ENCODE assay signal across 10 cellular contexts in genomic region chr18:50806208-50806616, GRCh38. TPM values are rescaled to one million over a fixed set of nuclear protein-coding genes. Genes with fewer than 3 reads are reported as not detected.
DNase-seq lines count a peak whose midpoint lies in the region; ATAC-seq and TF ChIP-seq lines count a peak whose summit lies in the region.
"Had no signal": no experiment of that assay in that cellular context is flagged by ENCODE, and none has a peak within 500 bp of the region (broad histone marks: within the 10 kb centered on the region; RNA-seq: fewer than 3 reads in every experiment).

No MANE protein-coding gene starts in this region.

- H3K9me3 ChIP-seq in right atrium auricular region (no peaks in the 10 kb centered on the region), aorta (ENCODE audit: control insufficient read depth, low read length) (no peaks in the 10 kb centered on the region), colonic mucosa (no peaks in the 10 kb centered on the region), PC-9 (ENCODE audit: insufficient read depth, low read depth) (no peaks in the 10 kb centered on the region)
- H3K9me3 ChIP-seq: neutrophil had no signal

- H3K27me3 ChIP-seq in right atrium auricular region (no peaks in the 10 kb centered on the region), aorta (ENCODE audit: control insufficient read depth in 1 of 2, insufficient read depth in 2 of 2, low read length in 1 of 2) (no peaks in the 10 kb centered on the region), colonic mucosa (no peaks in the 10 kb centered on the region), PC-9 (ENCODE audit: insufficient read depth, low read depth) (no peaks in the 10 kb centered on the region)
- H3K27me3 ChIP-seq: neutrophil had no signal

- H3K4me1 ChIP-seq in right atrium auricular region (no peaks in the 10 kb centered on the region), aorta (ENCODE audit: control insufficient read depth in 1 of 2, insufficient read depth in 2 of 2, low read length in 2 of 2) (no peaks in the 10 kb centered on the region), colonic mucosa (no peaks in the 10 kb centered on the region), PC-9 (replicated peaks; ENCODE audit: insufficient read depth) (no peaks in the 10 kb centered on the region)

- H3K9me2 ChIP-seq in PC-9 (ENCODE audit: insufficient read depth), result no peaks in the 10 kb centered on the region; the same call in 1 of the 2 replicates

- H3K4me2 ChIP-seq in PC-9, result no peak overlapping the region

- no peak overlapping the region for H3K9ac ChIP-seq in colonic mucosa (ENCODE audit: low read depth in 2 of 2, low read length in 2 of 2)

- H3K27ac ChIP-seq in right atrium auricular region (no peak overlapping the region), aorta (ENCODE audit: low read depth in 1 of 2, low read length in 2 of 2) (no peak overlapping the region), colonic mucosa (no peak overlapping the region), PC-9 (no peak overlapping the region)
- H3K27ac ChIP-seq: neutrophil had no signal

- no peak overlapping the region for H2AFZ ChIP-seq in PC-9

- H3K36me3 ChIP-seq in right atrium auricular region (no peaks in the 10 kb centered on the region), aorta (ENCODE audit: control insufficient read depth in 1 of 2, insufficient read depth in 2 of 2, low read length in 1 of 2) (no peaks in the 10 kb centered on the region), colonic mucosa (no peaks in the 10 kb centered on the region), PC-9 (ENCODE audit: low read depth) (no peaks in the 10 kb centered on the region)
- H3K36me3 ChIP-seq: neutrophil had no signal

- CTCF ChIA-PET in PC-9 (lab: Charles Lee), result no interaction called here

- TF ChIP-seq CTCF in right atrium auricular region (IDR thresholded peaks at IDR 0.05) (no peak), colonic mucosa (IDR thresholded peaks at IDR 0.05) (no peak), PC-9 (conservative IDR thresholded peaks at IDR 0.05) (no peak)

- ATAC-seq in Right ventricle myocardium superior (ENCODE audit: poor library complexity) (peak; percentile 83), aorta (ENCODE audit: low FRiP score) (peak; percentile 49), GM19351 (IDR thresholded peaks at IDR 0.05; ENCODE audit: unreplicated experiment) (no peak)

- POLR2A ChIA-PET in PC-9 (lab: Charles Lee; ENCODE audit: unreplicated experiment), result no interaction called here

- DNase-seq in Right ventricle myocardium superior (peak; percentile 50), right atrium auricular region (ENCODE audit: low spot score) (no peak), NCI-H146 treated with DMSO at 0.1 percent for 48 hours (lab: John Stamatoyannopoulos, UW; ENCODE audit: unreplicated experiment) (peak; percentile 28), globus pallidus (ENCODE audit: low spot score) (peak; percentile 37), aorta (peak in 1 of 2 donors; percentile 70), colonic mucosa (no peak), PC-9 (no peak)
- DNase-seq: NCI-H1048 had no signal

- no TSS peak for BruUV-seq in PC-9 (replicated peaks; lab: Mats Ljungman, UMichigan)

- intact Hi-C loops in Right ventricle myocardium superior (cut with DNase I) (no loop called here), aorta (cut with DNase I) (no loop called here), colonic mucosa (cut with DNase I) (no loop called here), PC-9 (cut with micrococcal nuclease; ENCODE audit: unreplicated experiment) (no loop called here)

- H4K20me1 ChIP-seq in PC-9 (ENCODE audit: insufficient read depth), result no peaks in the 10 kb centered on the region

- no peaks in the 10 kb centered on the region for H3K79me2 ChIP-seq in PC-9 (ENCODE audit: low read depth)

- H3F3A ChIP-seq in PC-9 (ENCODE audit: insufficient read depth, low read depth), result no peaks in the 10 kb centered on the region

- H3K4me3 ChIP-seq in right atrium auricular region (no peak overlapping the region), aorta (ENCODE audit: low read length in 2 of 2) (no peak overlapping the region), colonic mucosa (no peak overlapping the region), PC-9 (no peak overlapping the region)

- 38 to 43% methylated on average over 15 of the region's 15 CpGs for WGBS in aorta, 2 donors

RNA-seq across cellular contexts. Expression of gene MRO, which starts 13.6 kb away (rescaled TPM):
- total RNA-seq in Right ventricle myocardium superior (5.3 TPM), right atrium auricular region (1 to 10 TPM; 2.1 to 2.6 TPM), aorta (1 to 10 TPM; 1.7 to 3.2 TPM), colonic mucosa (under 1 TPM; 0.05 to 0.21 TPM), PC-9 (2021) (not detected in 2 replicates)
- 1 to 10 TPM in 1 of 2 donors, under 1 TPM in 1; 0.13 to 2.3 TPM for polyA plus RNA-seq in aorta

Comparison
In these comparisons a context has a peak if more than half of its experiments do, and no peak if none do; other contexts are left out.
1. DNase-seq: peak in Right ventricle myocardium superior (single experiment), NCI-H146 treated with DMSO at 0.1 percent for 48 hours (single experiment) and globus pallidus (single experiment); none in right atrium auricular region (single experiment), colonic mucosa (single experiment) and PC-9 (0 of 2).